15 cellular contexts compared by ENCODE assay signal in the genomic region with DNA sequence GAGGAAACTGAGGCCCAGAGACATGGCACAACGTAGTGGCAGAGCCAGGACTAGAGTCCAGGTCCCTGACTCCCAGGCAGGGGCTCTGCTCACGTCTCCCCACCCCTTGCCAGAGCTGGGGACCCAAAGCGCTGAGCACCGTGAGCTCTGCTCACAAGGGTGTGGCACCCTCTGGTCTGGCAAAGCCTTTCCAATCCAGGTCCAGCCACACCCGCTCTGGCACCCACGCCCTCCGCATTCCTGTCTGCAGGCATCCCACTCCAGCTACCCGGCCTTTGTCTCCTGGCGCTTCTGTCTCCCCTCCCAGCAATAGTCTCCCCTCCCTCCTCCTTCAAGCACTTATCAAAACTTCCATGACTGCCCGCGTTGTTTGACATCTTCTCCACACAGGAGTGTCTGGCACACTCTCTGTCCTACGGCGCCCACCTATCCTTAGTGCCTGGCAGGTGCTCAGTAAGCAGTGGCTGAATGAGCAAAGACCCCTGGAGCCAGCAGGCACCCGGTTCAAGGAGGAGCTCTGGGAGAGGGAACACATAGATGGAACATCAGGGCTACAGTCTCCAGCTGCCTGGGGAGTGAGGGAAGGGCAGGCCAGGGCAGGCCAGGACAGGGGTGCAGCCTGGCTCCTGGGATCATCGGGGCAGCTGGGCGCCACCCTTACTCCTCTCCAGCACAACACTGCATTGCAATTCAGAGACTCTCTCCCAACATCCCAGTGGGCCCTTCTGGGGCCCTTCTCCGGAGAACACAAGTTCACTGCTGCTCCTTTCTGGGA. TPM values are rescaled to one million over a fixed set of nuclear protein-coding genes. Genes with fewer than 3 reads are reported as not detected.
DNase-seq lines count a peak whose midpoint lies in the region; ATAC-seq and TF ChIP-seq lines count a peak whose summit lies in the region.
"Had no signal": no experiment of that assay in that cellular context is flagged by ENCODE, and none has a peak within 500 bp of the region (broad histone marks: within the 10 kb centered on the region; RNA-seq: fewer than 3 reads in every experiment).

No MANE protein-coding gene starts in this region.

- H3K4me1 ChIP-seq in H9 (ENCODE audit: insufficient read depth, low read length) (no peaks in the 10 kb centered on the region), hepatocyte (ENCODE audit: insufficient read depth) (peaks cover 9% of the 10 kb centered on the region), GM23338 (ENCODE audit: insufficient read depth) (no peaks in the 10 kb centered on the region)
- no peaks in the 10 kb centered on the region for H3K4me1 ChIP-seq in effector memory CD4-positive, alpha-beta T cell (ENCODE audit: control insufficient read depth, insufficient read depth, low read length, poor library complexity, severe bottlenecking)

- peaks cover 4 to 7% of the 10 kb centered on the region in 2 experiments for H3K4me1 Mint-ChIP-seq in H9
- H3K4me1 Mint-ChIP-seq in T-helper 17 cell = peaks cover 14% of the 10 kb centered on the region
- peaks cover 11% of the 10 kb centered on the region for H3K4me1 Mint-ChIP-seq in GM23338
- H3K4me1 Mint-ChIP-seq: B cell had no signal

- no peak overlapping the region for H3K4me2 ChIP-seq in H9 (ENCODE audit: insufficient read depth, insufficient read length, low read length)
- H3K4me2 ChIP-seq in hepatocyte = peak overlapping the region; percentile 45
- H3K4me2 ChIP-seq in GM23338 = no peak overlapping the region

- no peaks in the 10 kb centered on the region for H3K79me1 ChIP-seq in H9 (ENCODE audit: insufficient read depth, low read depth, low read length, poor library complexity, severe bottlenecking)

- no peaks in the 10 kb centered on the region for H3K23me2 ChIP-seq in H9 (ENCODE audit: insufficient read length, low read depth, low read length, poor library complexity, severe bottlenecking)

- H3K4ac ChIP-seq in H9 (ENCODE audit: low read depth, low read length) = no peak overlapping the region

- no peaks in the 10 kb centered on the region for H3K9me3 ChIP-seq in H9 (ENCODE audit: control insufficient read depth, low read depth, low read length)
- no peaks in the 10 kb centered on the region for H3K9me3 ChIP-seq in T-helper 17 cell (ENCODE audit: control insufficient read depth, low read length, poor library complexity, severe bottlenecking)
- H3K9me3 ChIP-seq in hepatocyte (ENCODE audit: low read depth) = no peaks in the 10 kb centered on the region
- H3K9me3 ChIP-seq in effector memory CD4-positive, alpha-beta T cell (ENCODE audit: control insufficient read depth, low read length) = no peaks in the 10 kb centered on the region
- H3K9me3 ChIP-seq in WERI-Rb-1 (ENCODE audit: severe bottlenecking) = no peaks in the 10 kb centered on the region
- H3K9me3 ChIP-seq: gastroesophageal sphincter had no signal

- H3K79me2 ChIP-seq in H9 (ENCODE audit: insufficient read depth, low read length) (no peaks in the 10 kb centered on the region), hepatocyte (peaks cover 6% of the 10 kb centered on the region), GM23338 (replicated peaks; ENCODE audit: insufficient read depth) (no peaks in the 10 kb centered on the region)

- no peak overlapping the region for H3K9ac ChIP-seq in H9 (ENCODE audit: extremely low read depth, insufficient read length, low read length)

- no peak overlapping the region for H4K5ac ChIP-seq in H9 (ENCODE audit: insufficient read length, low read depth, low read length)

- H3T11ph ChIP-seq in H9 (ENCODE audit: low read length) = no peak overlapping the region

- H3K9me3 Mint-ChIP-seq in H9 (no peaks in the 10 kb centered on the region), GM23338 (no peaks in the 10 kb centered on the region)

- H3K27me3 ChIP-seq in H9 (ENCODE audit: insufficient read depth, low read length) (no peaks in the 10 kb centered on the region), hepatocyte (no peaks in the 10 kb centered on the region), WERI-Rb-1 (ENCODE audit: insufficient read depth, low read depth, severe bottlenecking) (no peaks in the 10 kb centered on the region), GM23338 (ENCODE audit: insufficient read depth) (no peaks in the 10 kb centered on the region)
- H3K27me3 ChIP-seq in effector memory CD4-positive, alpha-beta T cell (replicated peaks; ENCODE audit: control insufficient read depth, insufficient read depth, low read length, poor library complexity, severe bottlenecking) = no peaks in the 10 kb centered on the region
- H3K27me3 ChIP-seq: gastroesophageal sphincter had no signal

- H3K36me3 Mint-ChIP-seq in H9 (ENCODE audit: insufficient read depth in 1 of 3, low read depth in 3 of 3) (peaks cover 0 to 2% (median 0%) of the 10 kb centered on the region in 3 experiments; a peak in 1 of 7 replicates), T-helper 17 cell (ENCODE audit: low read depth) (peaks cover 2% of the 10 kb centered on the region), GM23338 (ENCODE audit: low read depth) (no peaks in the 10 kb centered on the region; the same call in 2 of the 3 replicates)

- no peak overlapping the region for H2BK20ac ChIP-seq in H9 (ENCODE audit: low read depth, low read length, poor library complexity, severe bottlenecking)

- H2BK15ac ChIP-seq in H9 (ENCODE audit: low read depth, low read length) = no peak overlapping the region

- H2AFZ ChIP-seq in H9 (ENCODE audit: low read length) (no peak overlapping the region), hepatocyte (no peak overlapping the region), GM23338 (no peak overlapping the region)

- H3K18ac ChIP-seq in H9 (ENCODE audit: insufficient read length, low read depth, low read length) = no peak overlapping the region

- H3K14ac ChIP-seq in H9 (ENCODE audit: insufficient read depth, low read length) = no peak overlapping the region; the same call in 1 of the 2 replicates

- H3K23ac ChIP-seq in H9 (ENCODE audit: insufficient read length, low read depth, low read length) = no peak overlapping the region

- no peak for DNase-seq in H9
- DNase-seq in T-helper 17 cell = no peak
- DNase-seq in hepatocyte (ENCODE audit: low spot score) = peak; percentile 68
- DNase-seq in sciatic nerve (ENCODE audit: low spot score) = no peak
- DNase-seq in effector memory CD4-positive, alpha-beta T cell = no peak
- no peak for DNase-seq in WERI-Rb-1
- DNase-seq in GM23338 (ENCODE audit: low spot score) = no peak
- no peak for DNase-seq in NCI-H128 (lab: John Stamatoyannopoulos, UW; ENCODE audit: unreplicated experiment)
- DNase-seq: activated gamma-delta T cell, DMS79, kidney glomerular epithelial cell, NCI-H1930, NCI-H82 had no signal

- TF ChIP-seq CTCF in H9 (conservative IDR thresholded peaks at IDR 0.05) (no peak), hepatocyte (IDR thresholded peaks at IDR 0.05; ENCODE audit: poor library complexity) (no peak), WERI-Rb-1 (IDR thresholded peaks at IDR 0.05; ENCODE audit: low read depth, low read length) (no peak), GM23338 (conservative IDR thresholded peaks at IDR 0.05; ENCODE audit: low read depth in 2 of 2) (no peak)

- H3K27ac ChIP-seq in H9 (ENCODE audit: insufficient read length, low read depth, low read length) (no peak overlapping the region), hepatocyte (peak overlapping the region; percentile 84), WERI-Rb-1 (no peak overlapping the region), GM23338 (ENCODE audit: low read depth) (no peak overlapping the region)
- no peak overlapping the region for H3K27ac ChIP-seq in effector memory CD4-positive, alpha-beta T cell (ENCODE audit: insufficient read depth, low read length, poor library complexity, severe bottlenecking)
- H3K27ac ChIP-seq: gastroesophageal sphincter had no signal

- no peaks in the 10 kb centered on the region for H3K9me2 ChIP-seq in hepatocyte (replicated peaks; ENCODE audit: insufficient read depth)
- no peaks in the 10 kb centered on the region for H3K9me2 ChIP-seq in GM23338 (ENCODE audit: insufficient read depth)

- no peak overlapping the region for H2BK120ac ChIP-seq in H9 (ENCODE audit: low read depth, low read length, poor library complexity, severe bottlenecking)

- no peak overlapping the region for H2AK5ac ChIP-seq in H9 (ENCODE audit: insufficient read length, low read length)

- H4K20me1 ChIP-seq in H9 (ENCODE audit: control insufficient read depth, insufficient read depth, insufficient read length) (no peaks in the 10 kb centered on the region), hepatocyte (ENCODE audit: insufficient read depth, poor library complexity, severe bottlenecking) (no peaks in the 10 kb centered on the region), GM23338 (replicated peaks; ENCODE audit: insufficient read depth) (no peaks in the 10 kb centered on the region; the same call in 1 of the 2 replicates)

- no peak overlapping the region for H2BK12ac ChIP-seq in H9 (ENCODE audit: insufficient read length, low read depth, low read length)

- WGBS in H9 (ENCODE audit: extremely low coverage, insufficient read length, low lambda C conversion rate) = no CpG with 5 or more reads among the region's 17 CpGs
- WGBS in hepatocyte (ENCODE audit: low lambda C conversion rate, missing lambda C conversion rate) = 65% methylated on average over 17 of the region's 17 CpGs

- no peak overlapping the region for H2BK5ac ChIP-seq in H9 (ENCODE audit: insufficient read length, low read length)

- ATAC-seq in T-helper 17 cell (no peak), sciatic nerve (peak; percentile 41), GM23338 (no peak)
- ATAC-seq: gastroesophageal sphincter had no signal

- H3K56ac ChIP-seq in H9 (ENCODE audit: insufficient read length, low read depth, low read length) = no peak overlapping the region

- no peaks in the 10 kb centered on the region for H3K36me3 ChIP-seq in hepatocyte (replicated peaks; ENCODE audit: insufficient read depth, low read depth)
- peaks cover 12% of the 10 kb centered on the region for H3K36me3 ChIP-seq in effector memory CD4-positive, alpha-beta T cell (ENCODE audit: control insufficient read depth, insufficient read depth, low read length)
- H3K36me3 ChIP-seq in WERI-Rb-1 = peaks cover 6% of the 10 kb centered on the region
- H3K36me3 ChIP-seq in GM23338 (ENCODE audit: insufficient read depth) = no peaks in the 10 kb centered on the region

- H4K91ac ChIP-seq in H9 (ENCODE audit: insufficient read length, low read depth, low read length) = no peak overlapping the region

- H3K4me3 ChIP-seq in hepatocyte = no peak overlapping the region
- H3K4me3 ChIP-seq in effector memory CD4-positive, alpha-beta T cell (ENCODE audit: insufficient read depth, low read depth, low read length, poor library complexity, severe bottlenecking) = no peak overlapping the region
- no peak overlapping the region for H3K4me3 ChIP-seq in WERI-Rb-1 (ENCODE audit: low read depth, low read length)
- H3K4me3 ChIP-seq in GM23338 = no peak overlapping the region
- H3K4me3 ChIP-seq: gastroesophageal sphincter had no signal

- H3K4me3 Mint-ChIP-seq in H9 = no peak overlapping the region
- no peak overlapping the region for H3K4me3 Mint-ChIP-seq in T-helper 17 cell
- no peak overlapping the region for H3K4me3 Mint-ChIP-seq in GM23338
- H3K4me3 Mint-ChIP-seq: B cell had no signal

- H3K27ac Mint-ChIP-seq in H9 (peak overlapping the region in 2 of 3 experiments; percentile 45 to 65; a peak in 2 of 7 replicates), T-helper 17 cell (peak overlapping the region; percentile 74), GM23338 (no peak overlapping the region)
- H3K27ac Mint-ChIP-seq: B cell had no signal

- intact Hi-C loops in sciatic nerve (cut with DNase I) = no loop called here

- no peaks in the 10 kb centered on the region for H3F3A ChIP-seq in GM23338 (replicated peaks; ENCODE audit: low read depth)

- H3K27me3 Mint-ChIP-seq in H9 (ENCODE audit: low read depth) = peaks cover 2% of the 10 kb centered on the region; the same call in 1 of the 2 replicates
- no peaks in the 10 kb centered on the region for H3K27me3 Mint-ChIP-seq in T-helper 17 cell
- H3K27me3 Mint-ChIP-seq in GM23338 (ENCODE audit: insufficient read depth, low read depth, poor library complexity) = peaks cover 6% of the 10 kb centered on the region
- H3K27me3 Mint-ChIP-seq: B cell had no signal

- no peak overlapping the region for H4K8ac ChIP-seq in H9 (replicated peaks; ENCODE audit: insufficient read length, low read depth, low read length)

RNA-seq across cellular contexts. Expression of gene HIGD2A, which starts 12.0 kb away (rescaled TPM):
- total RNA-seq in H9 (2021) (92.3 and 92.8 TPM in 2 replicates), T-helper 17 cell (100 to 1,000 TPM; 119 to 135 TPM), hepatocyte (109 and 161 TPM in 2 replicates), sciatic nerve (58.8 TPM)
- polyA plus RNA-seq in hepatocyte (222 and 224 TPM in 2 replicates), GM23338 (2016; fragmentation: Nextera tagmentation; extraction: Ambion mirVana) (194 and 206 TPM in 2 replicates)
- 50.1 and 67.7 TPM in 2 replicates for total RNA-seq in GM23338 (2014; rRNA removed; shearing (Covaris generic))

RNA-seq across cellular contexts. Expression of gene NOP16, which starts 12.2 kb away (rescaled TPM):
- 104 and 114 TPM in 2 replicates for total RNA-seq in H9 (2021)
- total RNA-seq in T-helper 17 cell = 10 to 100 TPM; 17.9 to 19.2 TPM
- total RNA-seq in hepatocyte = 22.9 and 25.6 TPM in 2 replicates
- polyA plus RNA-seq in hepatocyte = 64.0 and 82.3 TPM in 2 replicates
- 9.3 TPM for total RNA-seq in sciatic nerve
- total RNA-seq in GM23338 (2014; rRNA removed; shearing (Covaris generic)) = 43.4 and 44.3 TPM in 2 replicates
- polyA plus RNA-seq in GM23338 (2016; fragmentation: Nextera tagmentation; extraction: Ambion mirVana) = 181 and 193 TPM in 2 replicates

RNA-seq across cellular contexts. Expression of gene CLTB, which starts 15.8 kb away (rescaled TPM):
- total RNA-seq in H9 (2021) (31.6 and 34.5 TPM in 2 replicates), T-helper 17 cell (10 to 100 TPM; 65.3 to 69.4 TPM), hepatocyte (131 and 139 TPM in 2 replicates), sciatic nerve (122 TPM)
- polyA plus RNA-seq in hepatocyte (284 and 289 TPM in 2 replicates), GM23338 (2016; fragmentation: Nextera tagmentation; extraction: Ambion mirVana) (26.8 and 30.1 TPM in 2 replicates)
- 34.0 and 41.4 TPM in 2 replicates for total RNA-seq in GM23338 (2014; rRNA removed; shearing (Covaris generic))

RNA-seq across cellular contexts. Expression of gene ARL10, which starts 35.3 kb away (rescaled TPM):
- total RNA-seq in H9 (2021) (7.9 and 9.6 TPM in 2 replicates), T-helper 17 cell (1 to 10 TPM; 7.3 to 7.6 TPM), hepatocyte (6.7 and 8.9 TPM in 2 replicates), sciatic nerve (29.2 TPM)
- polyA plus RNA-seq in hepatocyte (2.5 and 4.4 TPM in 2 replicates), GM23338 (2016; fragmentation: Nextera tagmentation; extraction: Ambion mirVana) (2.0 and 2.5 TPM in 2 replicates)
- total RNA-seq in GM23338 (2014; rRNA removed; shearing (Covaris generic)) = 6.7 and 7.9 TPM in 2 replicates

RNA-seq across cellular contexts. Expression of gene KIAA1191, which starts 39.0 kb away (rescaled TPM):
- total RNA-seq in H9 (2021) = 128 and 136 TPM in 2 replicates
- 10 to 100 TPM; 73.9 to 76.7 TPM for total RNA-seq in T-helper 17 cell
- total RNA-seq in hepatocyte = 98.3 and 104 TPM in 2 replicates
- 96.8 and 110 TPM in 2 replicates for polyA plus RNA-seq in hepatocyte
- 87.8 TPM for total RNA-seq in sciatic nerve
- total RNA-seq in GM23338 (2014; rRNA removed; shearing (Covaris generic)) = 87.2 and 87.4 TPM in 2 replicates
- polyA plus RNA-seq in GM23338 (2016; fragmentation: Nextera tagmentation; extraction: Ambion mirVana) = 52.3 and 53.7 TPM in 2 replicates
